In genomic region chr2:60717691-60718090, GRCh38 we compare ENCODE assay signal across 19 cellular contexts. TPM values are rescaled to one million over a fixed set of nuclear protein-coding genes. Genes with fewer than 3 reads are reported as not detected.
DNase-seq lines count a peak whose midpoint lies in the region; ATAC-seq, FAIRE-seq and TF ChIP-seq lines count a peak whose summit lies in the region.
"Had no signal": no experiment of that assay in that cellular context is flagged by ENCODE, and none has a peak within 500 bp of the region (broad histone marks: within the 10 kb centered on the region; RNA-seq: fewer than 3 reads in every experiment).

No MANE protein-coding gene starts in this region.

- no peak for TF ChIP-seq POLR2A in ovary (IDR thresholded peaks at IDR 0.05)
- TF ChIP-seq POLR2A in H54 (IDR thresholded peaks at IDR 0.05; ENCODE audit: low read depth, low read length) = no peak

- no peak overlapping the region for H3K27ac ChIP-seq in ovary
- H3K27ac ChIP-seq: thyroid gland had no signal

- no peaks in the 10 kb centered on the region for H3K36me3 Mint-ChIP-seq in CD14-positive monocyte

- WGBS in ovary, 3 donors = 58 to 71% (median 67%) methylated on average over 5 of the region's 5 CpGs

- H3K4me1 ChIP-seq in ovary (ENCODE audit: insufficient read depth) = no peaks in the 10 kb centered on the region
- H3K4me1 ChIP-seq: thyroid gland had no signal

- DNase-seq in CD14-positive monocyte (ENCODE audit: low spot score) (peak; percentile 60), NOMO-1 treated with dmso at 0.1 percent for 144 hours (lab: John Stamatoyannopoulos, UW; ENCODE audit: unreplicated experiment) (peak; percentile 71), epithelial cell of esophagus (ENCODE audit: low read depth) (peak; percentile 96), ovary (no peak), DMS153 (lab: John Stamatoyannopoulos, UW) (no peak), H54 (ENCODE audit: insufficient read length, low spot score) (no peak)
- DNase-seq: activated CD4-positive, alpha-beta T cell treated with anti-CD3 and anti-CD28 coated beads, Interleukin-2, amount 50 U/mL, for 48 hours; activated T-cell treated with anti-CD3 and anti-CD28 coated beads, Interleukin-2, amount 50 U/mL, for 4 hours; H9; mesenchymal stem cell; NCI-H2107; SHP77 treated with DMSO at 0.1 percent for 48 hours; stimulated activated CD4-positive, alpha-beta T cell treated with anti-CD3 and anti-CD28 coated beads, Interleukin-4, amount 100 ng/mL, for 1 hour; stimulated activated CD8-positive, alpha-beta memory T cell treated with anti-CD3 and anti-CD28 coated beads, Interleukin-4, amount 100 ng/mL, for 48 hours; thyroid gland had no signal

- ATAC-seq in GM21529 (IDR thresholded peaks at IDR 0.05; ENCODE audit: unreplicated experiment) (no peak), GM19324 (IDR thresholded peaks at IDR 0.05; ENCODE audit: low FRiP score, unreplicated experiment) (no peak)
- ATAC-seq: activated T-cell treated with anti-CD3 and anti-CD28 coated beads, Interleukin-2, amount 50 U/mL, for 4 hours had no signal

- peaks cover 1 to 9% (median 3%) of the 10 kb centered on the region in 7 donors for H3K9me3 Mint-ChIP-seq in CD14-positive monocyte
- H3K9me3 Mint-ChIP-seq: activated T-cell treated with anti-CD3 and anti-CD28 coated beads, Interleukin-2, amount 50 U/mL, for 4 hours; central memory CD8-positive, alpha-beta T cell; H9 had no signal

- H3K4me3 Mint-ChIP-seq in CD14-positive monocyte = no peak overlapping the region
- H3K4me3 Mint-ChIP-seq: activated T-cell treated with anti-CD3 and anti-CD28 coated beads, Interleukin-2, amount 50 U/mL, for 4 hours; central memory CD8-positive, alpha-beta T cell; H9 had no signal

- H3K9me3 ChIP-seq in ovary = no peaks in the 10 kb centered on the region
- H3K9me3 ChIP-seq: thyroid gland had no signal

- no peak overlapping the region for H3K4me3 ChIP-seq in epithelial cell of esophagus (ENCODE audit: low read length)
- H3K4me3 ChIP-seq in ovary = no peak overlapping the region
- H3K4me3 ChIP-seq: thyroid gland had no signal

- peaks cover 9% of the 10 kb centered on the region for H3K4me1 Mint-ChIP-seq in CD14-positive monocyte
- H3K4me1 Mint-ChIP-seq: central memory CD8-positive, alpha-beta T cell; H9 had no signal

- H3K36me3 ChIP-seq in ovary = no peaks in the 10 kb centered on the region
- H3K36me3 ChIP-seq: thyroid gland had no signal

- intact Hi-C loops in CD14-positive monocyte (cut with micrococcal nuclease) (no loop called here), ovary (cut with DNase I) (no loop called here)

- H3K27me3 ChIP-seq in ovary = no peaks in the 10 kb centered on the region
- H3K27me3 ChIP-seq: thyroid gland had no signal

- FAIRE-seq in H54 (lab: Jason Lieb, UNC) = no peak
- FAIRE-seq: TTC549 had no signal

- H3K27me3 Mint-ChIP-seq in CD14-positive monocyte (ENCODE audit: low read depth in 3 of 3) = peaks cover 2 to 4% (median 2%) of the 10 kb centered on the region in 3 donors
- H3K27me3 Mint-ChIP-seq: central memory CD8-positive, alpha-beta T cell had no signal

- no peak for TF ChIP-seq CTCF in CD14-positive monocyte (IDR thresholded peaks at IDR 0.05)
- no peak for TF ChIP-seq CTCF in epithelial cell of esophagus (IDR thresholded peaks at IDR 0.05; ENCODE audit: insufficient read depth, low read depth, low read length, missing control alignments)
- TF ChIP-seq CTCF in ovary (IDR thresholded peaks at IDR 0.05) = no peak

- H3K27ac Mint-ChIP-seq in CD14-positive monocyte = peak overlapping the region; percentile 13 to 77 (median 35)
- H3K27ac Mint-ChIP-seq: H9 had no signal

- TF ChIP-seq EP300 in ovary (IDR thresholded peaks at IDR 0.05) = peak; percentile 22

RNA-seq across cellular contexts. Expression of gene PAPOLG, which starts 38.4 kb away (rescaled TPM):
- polyA plus RNA-seq in CD14-positive monocyte (1 to 10 TPM; 4.7 to 8.9 TPM), ovary (10 to 100 TPM in 1 of 2 donors, 1 to 10 TPM in 1; 8.0 to 15.5 TPM)
- total RNA-seq in ovary = 10 to 100 TPM; 14.1 to 18.4 (median 16.7) TPM

Comparison
In these comparisons a context has a peak if more than half of its experiments do, and no peak if none do; other contexts are left out.
1. DNase-seq: peak in CD14-positive monocyte (single experiment), NOMO-1 treated with dmso at 0.1 percent for 144 hours (single experiment) and epithelial cell of esophagus (single experiment); none in ovary (0 of 5), DMS153 (single experiment) and H54 (single experiment).